14 cellular contexts compared by ENCODE assay signal in the genomic region with DNA sequence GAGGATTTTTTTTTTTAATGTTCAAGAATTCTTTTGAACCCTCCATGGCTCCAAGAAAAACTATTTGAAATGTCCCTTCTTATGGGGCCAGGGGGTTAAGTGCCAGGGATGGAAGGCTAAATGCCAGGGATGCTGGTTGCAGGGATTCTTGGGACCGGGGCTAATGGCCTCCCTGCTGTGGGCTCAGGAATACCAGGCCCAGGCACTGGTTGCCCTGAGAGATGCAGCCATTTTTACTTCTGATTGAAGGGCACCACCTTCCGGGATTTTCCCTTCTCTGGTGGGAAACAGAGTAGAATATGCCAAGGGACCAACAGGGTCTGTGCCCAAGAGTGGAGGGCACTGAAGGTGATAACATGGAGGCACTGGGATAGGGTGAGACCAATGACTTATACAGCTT.
"Had no signal": no experiment of that assay in that cellular context is flagged by ENCODE, and none has a peak within 500 bp of the region (broad histone marks: within the 10 kb centered on the region; RNA-seq: fewer than 3 reads in every experiment).

No MANE protein-coding gene starts in this region.

- H3K36me3 Mint-ChIP-seq: stimulated activated effector memory CD8-positive, alpha-beta T cell treated with anti-CD3 and anti-CD28 coated beads, Interleukin-12 subunit alpha, Interleukin-12 subunit beta, amount 100 ng/mL, for 72 hours had no signal

- H3K27ac Mint-ChIP-seq: activated CD4-positive, alpha-beta memory T cell treated with anti-CD3 and anti-CD28 coated beads, Interleukin-2, amount 10 ng/mL, durations not matched to agents 7 days and 5 days; activated CD4-positive, alpha-beta T cell treated with anti-CD3 and anti-CD28 coated beads for 36 hours; activated T-cell treated with anti-CD3 and anti-CD28 coated beads, Interleukin-2, amount 50 U/mL, for 24 hours; nephron progenitor cell; stimulated activated effector memory CD8-positive, alpha-beta T cell treated with anti-CD3 and anti-CD28 coated beads, Interleukin-12 subunit alpha, Interleukin-12 subunit beta, amount 100 ng/mL, for 72 hours had no signal

- H3K9me3 Mint-ChIP-seq: activated CD4-positive, alpha-beta memory T cell treated with anti-CD3 and anti-CD28 coated beads, Interleukin-2, amount 10 ng/mL, durations not matched to agents 7 days and 5 days; activated T-cell treated with anti-CD3 and anti-CD28 coated beads, Interleukin-2, amount 50 U/mL, for 24 hours; nephron progenitor cell; stimulated activated effector memory CD8-positive, alpha-beta T cell treated with anti-CD3 and anti-CD28 coated beads, Interleukin-12 subunit alpha, Interleukin-12 subunit beta, amount 100 ng/mL, for 72 hours had no signal

- H3K9me3 ChIP-seq: left ventricle myocardium inferior, ovary had no signal

- H3K27me3 ChIP-seq: cardiac muscle cell, dorsolateral prefrontal cortex, ovary had no signal

- H3K4me3 ChIP-seq: cardiac muscle cell, dorsolateral prefrontal cortex, left ventricle myocardium inferior, ovary had no signal

- H3K27ac ChIP-seq: cardiac muscle cell, dorsolateral prefrontal cortex, ovary, VCaP had no signal

- H3K27me3 Mint-ChIP-seq: activated CD4-positive, alpha-beta memory T cell treated with anti-CD3 and anti-CD28 coated beads, Interleukin-2, amount 10 ng/mL, durations not matched to agents 7 days and 5 days; activated CD4-positive, alpha-beta T cell treated with anti-CD3 and anti-CD28 coated beads for 36 hours; activated T-cell treated with anti-CD3 and anti-CD28 coated beads, Interleukin-2, amount 50 U/mL, for 24 hours had no signal

- H3K4me3 Mint-ChIP-seq: activated CD4-positive, alpha-beta memory T cell treated with anti-CD3 and anti-CD28 coated beads, Interleukin-2, amount 10 ng/mL, durations not matched to agents 7 days and 5 days; activated CD4-positive, alpha-beta T cell treated with anti-CD3 and anti-CD28 coated beads for 36 hours; activated T-cell treated with anti-CD3 and anti-CD28 coated beads, Interleukin-2, amount 50 U/mL, for 24 hours; nephron progenitor cell; stimulated activated effector memory CD8-positive, alpha-beta T cell treated with anti-CD3 and anti-CD28 coated beads, Interleukin-12 subunit alpha, Interleukin-12 subunit beta, amount 100 ng/mL, for 72 hours had no signal

- H3K36me3 ChIP-seq: cardiac muscle cell, left ventricle myocardium inferior, ovary had no signal

- DNase-seq: activated CD4-positive, alpha-beta memory T cell treated with anti-CD3 and anti-CD28 coated beads, Interleukin-2, amount 10 ng/mL, durations not matched to agents 7 days and 5 days; activated CD4-positive, alpha-beta T cell treated with anti-CD3 and anti-CD28 coated beads for 36 hours; activated naive CD4-positive, alpha-beta T cell treated with anti-CD3 and anti-CD28 coated beads, Interleukin-2, amount 50 U/mL, for 16 hours; activated T-cell treated with anti-CD3 and anti-CD28 coated beads, Interleukin-2, amount 50 U/mL, for 24 hours; glutamatergic neuron; left ventricle myocardium inferior; nephron progenitor cell; ovary; trophoblast cell had no signal

- ATAC-seq: activated CD4-positive, alpha-beta T cell treated with anti-CD3 and anti-CD28 coated beads for 36 hours; esophagus mucosa; stimulated activated effector memory CD8-positive, alpha-beta T cell treated with anti-CD3 and anti-CD28 coated beads, Interleukin-12 subunit alpha, Interleukin-12 subunit beta, amount 100 ng/mL, for 72 hours had no signal
